8 cellular contexts compared by ENCODE assay signal in genomic region chr5:154754460-154755360, GRCh38. TPM values are rescaled to one million over a fixed set of nuclear protein-coding genes. Genes with fewer than 3 reads are reported as not detected.
DNase-seq lines count a peak whose midpoint lies in the region; ATAC-seq, FAIRE-seq and TF ChIP-seq lines count a peak whose summit lies in the region.

No MANE protein-coding gene starts in this region.

- no peaks in the 10 kb centered on the region for H3K9me3 ChIP-seq in small intestine (ENCODE audit: control insufficient read depth, low read depth)

- TF ChIP-seq CTCF in AG09319 (IDR thresholded peaks at IDR 0.05; ENCODE audit: low read depth, low read length) (peak; percentile 41), WI38 (IDR thresholded peaks at IDR 0.05; ENCODE audit: low read depth, low read length) (no peak), bronchial epithelial cell (IDR thresholded peaks at IDR 0.05; ENCODE audit: insufficient read depth, low read length, severe bottlenecking) (peak; percentile 40)

- FAIRE-seq in bronchial epithelial cell (lab: Jason Lieb, UNC) (no peak), small intestine (lab: Jason Lieb, UNC) (no peak)

- H3K27me3 ChIP-seq in bronchial epithelial cell (ENCODE audit: control insufficient read depth, insufficient read depth, low read length): no peaks in the 10 kb centered on the region
- H3K27me3 ChIP-seq in small intestine (ENCODE audit: control insufficient read depth in 2 of 2, insufficient read depth in 2 of 2, low read length in 2 of 2): no peaks in the 10 kb centered on the region

- ATAC-seq in GM18909 (IDR thresholded peaks at IDR 0.05; ENCODE audit: poor library complexity, unreplicated experiment) (peak; percentile 93), HG03159 (IDR thresholded peaks at IDR 0.05; ENCODE audit: unreplicated experiment) (peak; percentile 92)

- H3K36me3 ChIP-seq in bronchial epithelial cell (ENCODE audit: control insufficient read depth, insufficient read depth, low read length): no peaks in the 10 kb centered on the region
- no peaks in the 10 kb centered on the region for H3K36me3 ChIP-seq in small intestine (ENCODE audit: control insufficient read depth in 2 of 2, insufficient read depth in 2 of 2, low read length in 2 of 2)

- peaks cover 0 to under 1% of the 10 kb centered on the region in 2 donors for H3K4me1 ChIP-seq in small intestine (ENCODE audit: control insufficient read depth in 2 of 2, insufficient read depth in 1 of 2, low read depth in 1 of 2, low read length in 1 of 2)

- H3K4me3 ChIP-seq in WI38 (ENCODE audit: low read depth, low read length) (peak overlapping the region; percentile 73), bronchial epithelial cell (ENCODE audit: low read depth, low read length) (peak overlapping the region; percentile 71), small intestine (ENCODE audit: low read depth in 1 of 2, low read length in 2 of 2) (peak overlapping the region; percentile 73 to 99)

- DNase-seq in AG09319 (ENCODE audit: extremely low read depth, low read depth): peak; percentile 97
- peak; percentile 98 for DNase-seq in NCI-H2196 treated with DMSO at 0.1 percent for 48 hours (lab: John Stamatoyannopoulos, UW; ENCODE audit: unreplicated experiment)
- DNase-seq in bronchial epithelial cell (ENCODE audit: low read depth): peak; percentile 90
- peak; percentile 95 for DNase-seq in iPS-NIHi11 (ENCODE audit: low spot score)
- DNase-seq in small intestine: peak; percentile 99

- 0 to 1% (median 1%) methylated on average over 59 to 91 of the region's 92 CpGs for WGBS in small intestine, 3 donors

- peak overlapping the region; percentile 89 to 96 for H3K27ac ChIP-seq in small intestine (ENCODE audit: low read depth in 1 of 2, low read length in 1 of 2)

RNA-seq across cellular contexts. Expression of gene LARP1, which starts 0.5 kb away (rescaled TPM):
- 42.6 and 44.7 TPM in 2 replicates for total RNA-seq in bronchial epithelial cell
- 10 to 100 TPM; 16.8 to 63.2 (median 22.8) TPM for polyA plus RNA-seq in small intestine

Comparison
In these comparisons a context has a peak if more than half of its experiments do, and no peak if none do; other contexts are left out.
1. Peak in every context shown above with its lines: DNase-seq, ATAC-seq, H3K4me3 ChIP-seq and H3K27ac ChIP-seq.